ENCODE assay signal across 1 cellular context in the genomic region with DNA sequence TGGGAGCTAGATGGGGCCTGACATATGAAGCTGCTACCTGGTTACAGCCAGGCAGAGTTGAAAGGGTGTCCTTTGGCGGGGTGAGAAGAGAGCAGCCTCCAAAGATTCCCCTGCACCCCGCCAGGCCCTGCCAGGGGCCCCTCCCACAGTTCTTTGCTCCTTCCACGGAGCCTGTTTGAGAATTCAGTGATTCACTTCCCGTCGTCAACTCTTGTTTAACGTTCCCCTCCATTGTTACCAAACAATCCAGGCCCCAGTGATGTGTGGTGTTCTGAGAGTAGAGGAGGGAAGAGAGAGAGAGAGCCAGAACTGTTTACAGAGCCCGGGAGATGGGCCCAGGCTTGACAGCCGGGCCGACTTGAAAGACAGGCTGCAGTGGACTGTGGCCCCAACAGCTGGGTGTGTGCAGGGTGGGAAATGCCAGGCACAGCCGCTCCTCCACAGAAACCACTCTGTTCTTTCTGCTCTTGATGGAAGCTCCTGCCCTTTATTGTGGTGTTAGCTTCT.
TF ChIP-seq lines count a peak whose summit lies in the region.

No MANE protein-coding gene starts in this region.

TF ChIP-seq in HepG2, 621 proteins besides CTCF, POLR2A, EP300 and RAD21 (continued from another document and continues in another):
- TF ChIP-seq, protein P1, sequence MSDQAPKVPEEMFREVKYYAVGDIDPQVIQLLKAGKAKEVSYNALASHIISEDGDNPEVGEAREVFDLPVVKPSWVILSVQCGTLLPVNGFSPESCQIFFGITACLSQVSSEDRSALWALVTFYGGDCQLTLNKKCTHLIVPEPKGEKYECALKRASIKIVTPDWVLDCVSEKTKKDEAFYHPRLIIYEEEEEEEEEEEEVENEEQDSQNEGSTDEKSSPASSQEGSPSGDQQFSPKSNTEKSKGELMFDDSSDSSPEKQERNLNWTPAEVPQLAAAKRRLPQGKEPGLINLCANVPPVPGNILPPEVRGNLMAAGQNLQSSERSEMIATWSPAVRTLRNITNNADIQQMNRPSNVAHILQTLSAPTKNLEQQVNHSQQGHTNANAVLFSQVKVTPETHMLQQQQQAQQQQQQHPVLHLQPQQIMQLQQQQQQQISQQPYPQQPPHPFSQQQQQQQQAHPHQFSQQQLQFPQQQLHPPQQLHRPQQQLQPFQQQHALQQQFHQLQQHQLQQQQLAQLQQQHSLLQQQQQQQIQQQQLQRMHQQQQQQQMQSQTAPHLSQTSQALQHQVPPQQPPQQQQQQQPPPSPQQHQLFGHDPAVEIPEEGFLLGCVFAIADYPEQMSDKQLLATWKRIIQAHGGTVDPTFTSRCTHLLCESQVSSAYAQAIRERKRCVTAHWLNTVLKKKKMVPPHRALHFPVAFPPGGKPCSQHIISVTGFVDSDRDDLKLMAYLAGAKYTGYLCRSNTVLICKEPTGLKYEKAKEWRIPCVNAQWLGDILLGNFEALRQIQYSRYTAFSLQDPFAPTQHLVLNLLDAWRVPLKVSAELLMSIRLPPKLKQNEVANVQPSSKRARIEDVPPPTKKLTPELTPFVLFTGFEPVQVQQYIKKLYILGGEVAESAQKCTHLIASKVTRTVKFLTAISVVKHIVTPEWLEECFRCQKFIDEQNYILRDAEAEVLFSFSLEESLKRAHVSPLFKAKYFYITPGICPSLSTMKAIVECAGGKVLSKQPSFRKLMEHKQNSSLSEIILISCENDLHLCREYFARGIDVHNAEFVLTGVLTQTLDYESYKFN (CRISPR knock-in tag; conservative IDR thresholded peaks at IDR 0.05) = peak; percentile 91
- TF ChIP-seq, protein P2, sequence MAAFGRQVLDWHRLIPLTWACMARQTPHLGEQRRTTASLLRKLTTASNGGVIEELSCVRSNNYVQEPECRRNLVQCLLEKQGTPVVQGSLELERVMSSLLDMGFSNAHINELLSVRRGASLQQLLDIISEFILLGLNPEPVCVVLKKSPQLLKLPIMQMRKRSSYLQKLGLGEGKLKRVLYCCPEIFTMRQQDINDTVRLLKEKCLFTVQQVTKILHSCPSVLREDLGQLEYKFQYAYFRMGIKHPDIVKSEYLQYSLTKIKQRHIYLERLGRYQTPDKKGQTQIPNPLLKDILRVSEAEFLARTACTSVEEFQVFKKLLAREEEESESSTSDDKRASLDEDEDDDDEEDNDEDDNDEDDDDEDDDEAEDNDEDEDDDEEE (CRISPR knock-in tag; IDR thresholded peaks at IDR 0.05) = no peak
- TF ChIP-seq, protein P3, sequence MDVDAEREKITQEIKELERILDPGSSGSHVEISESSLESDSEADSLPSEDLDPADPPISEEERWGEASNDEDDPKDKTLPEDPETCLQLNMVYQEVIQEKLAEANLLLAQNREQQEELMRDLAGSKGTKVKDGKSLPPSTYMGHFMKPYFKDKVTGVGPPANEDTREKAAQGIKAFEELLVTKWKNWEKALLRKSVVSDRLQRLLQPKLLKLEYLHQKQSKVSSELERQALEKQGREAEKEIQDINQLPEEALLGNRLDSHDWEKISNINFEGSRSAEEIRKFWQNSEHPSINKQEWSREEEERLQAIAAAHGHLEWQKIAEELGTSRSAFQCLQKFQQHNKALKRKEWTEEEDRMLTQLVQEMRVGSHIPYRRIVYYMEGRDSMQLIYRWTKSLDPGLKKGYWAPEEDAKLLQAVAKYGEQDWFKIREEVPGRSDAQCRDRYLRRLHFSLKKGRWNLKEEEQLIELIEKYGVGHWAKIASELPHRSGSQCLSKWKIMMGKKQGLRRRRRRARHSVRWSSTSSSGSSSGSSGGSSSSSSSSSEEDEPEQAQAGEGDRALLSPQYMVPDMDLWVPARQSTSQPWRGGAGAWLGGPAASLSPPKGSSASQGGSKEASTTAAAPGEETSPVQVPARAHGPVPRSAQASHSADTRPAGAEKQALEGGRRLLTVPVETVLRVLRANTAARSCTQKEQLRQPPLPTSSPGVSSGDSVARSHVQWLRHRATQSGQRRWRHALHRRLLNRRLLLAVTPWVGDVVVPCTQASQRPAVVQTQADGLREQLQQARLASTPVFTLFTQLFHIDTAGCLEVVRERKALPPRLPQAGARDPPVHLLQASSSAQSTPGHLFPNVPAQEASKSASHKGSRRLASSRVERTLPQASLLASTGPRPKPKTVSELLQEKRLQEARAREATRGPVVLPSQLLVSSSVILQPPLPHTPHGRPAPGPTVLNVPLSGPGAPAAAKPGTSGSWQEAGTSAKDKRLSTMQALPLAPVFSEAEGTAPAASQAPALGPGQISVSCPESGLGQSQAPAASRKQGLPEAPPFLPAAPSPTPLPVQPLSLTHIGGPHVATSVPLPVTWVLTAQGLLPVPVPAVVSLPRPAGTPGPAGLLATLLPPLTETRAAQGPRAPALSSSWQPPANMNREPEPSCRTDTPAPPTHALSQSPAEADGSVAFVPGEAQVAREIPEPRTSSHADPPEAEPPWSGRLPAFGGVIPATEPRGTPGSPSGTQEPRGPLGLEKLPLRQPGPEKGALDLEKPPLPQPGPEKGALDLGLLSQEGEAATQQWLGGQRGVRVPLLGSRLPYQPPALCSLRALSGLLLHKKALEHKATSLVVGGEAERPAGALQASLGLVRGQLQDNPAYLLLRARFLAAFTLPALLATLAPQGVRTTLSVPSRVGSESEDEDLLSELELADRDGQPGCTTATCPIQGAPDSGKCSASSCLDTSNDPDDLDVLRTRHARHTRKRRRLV (CRISPR knock-in tag; IDR thresholded peaks at IDR 0.05) = 0 out of 2 replicates have a peak, but pooled peaks have one; percentile 47
- TF ChIP-seq FOXJ3 (CRISPR knock-in tag; IDR thresholded peaks at IDR 0.05; ENCODE audit: borderline replicate concordance) = peak; percentile 87
- TF ChIP-seq THAP11 (CRISPR knock-in tag; IDR thresholded peaks at IDR 0.05) = peak; percentile 69
- peak; percentile 57 for TF ChIP-seq GABPB1 (CRISPR knock-in tag; IDR thresholded peaks at IDR 0.05)
- peak; percentile 77; the same call in 1 of the 2 replicates for TF ChIP-seq JUND (CRISPR knock-in tag; IDR thresholded peaks at IDR 0.05)
- TF ChIP-seq ZFY (CRISPR knock-in tag; IDR thresholded peaks at IDR 0.05) = peak; percentile 50
- no peak for TF ChIP-seq ZNF10 (CRISPR knock-in tag; IDR thresholded peaks at IDR 0.05; ENCODE audit: borderline replicate concordance, low read depth)
- TF ChIP-seq, protein P4, sequence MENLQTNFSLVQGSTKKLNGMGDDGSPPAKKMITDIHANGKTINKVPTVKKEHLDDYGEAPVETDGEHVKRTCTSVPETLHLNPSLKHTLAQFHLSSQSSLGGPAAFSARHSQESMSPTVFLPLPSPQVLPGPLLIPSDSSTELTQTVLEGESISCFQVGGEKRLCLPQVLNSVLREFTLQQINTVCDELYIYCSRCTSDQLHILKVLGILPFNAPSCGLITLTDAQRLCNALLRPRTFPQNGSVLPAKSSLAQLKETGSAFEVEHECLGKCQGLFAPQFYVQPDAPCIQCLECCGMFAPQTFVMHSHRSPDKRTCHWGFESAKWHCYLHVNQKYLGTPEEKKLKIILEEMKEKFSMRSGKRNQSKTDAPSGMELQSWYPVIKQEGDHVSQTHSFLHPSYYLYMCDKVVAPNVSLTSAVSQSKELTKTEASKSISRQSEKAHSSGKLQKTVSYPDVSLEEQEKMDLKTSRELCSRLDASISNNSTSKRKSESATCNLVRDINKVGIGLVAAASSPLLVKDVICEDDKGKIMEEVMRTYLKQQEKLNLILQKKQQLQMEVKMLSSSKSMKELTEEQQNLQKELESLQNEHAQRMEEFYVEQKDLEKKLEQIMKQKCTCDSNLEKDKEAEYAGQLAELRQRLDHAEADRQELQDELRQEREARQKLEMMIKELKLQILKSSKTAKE (CRISPR knock-in tag; IDR thresholded peaks at IDR 0.05; ENCODE audit: borderline replicate concordance) = peak; percentile 90
- no peak; the same call in 1 of the 2 replicates for TF ChIP-seq PITX1 (CRISPR knock-in tag; IDR thresholded peaks at IDR 0.05)
- peak; percentile 72 for TF ChIP-seq HNRNPLL (IDR thresholded peaks at IDR 0.05; ENCODE audit: low read depth, low read length, poor library complexity, severe bottlenecking)
- no peak; the same call in 1 of the 2 replicates for TF ChIP-seq ZNF441 (CRISPR knock-in tag; IDR thresholded peaks at IDR 0.05; ENCODE audit: borderline replicate concordance)
- TF ChIP-seq PCBP2 (optimal IDR thresholded peaks at IDR 0.05; ENCODE audit: low read depth, low read length, poor library complexity, severe bottlenecking) = no peak
- TF ChIP-seq, protein P5, sequence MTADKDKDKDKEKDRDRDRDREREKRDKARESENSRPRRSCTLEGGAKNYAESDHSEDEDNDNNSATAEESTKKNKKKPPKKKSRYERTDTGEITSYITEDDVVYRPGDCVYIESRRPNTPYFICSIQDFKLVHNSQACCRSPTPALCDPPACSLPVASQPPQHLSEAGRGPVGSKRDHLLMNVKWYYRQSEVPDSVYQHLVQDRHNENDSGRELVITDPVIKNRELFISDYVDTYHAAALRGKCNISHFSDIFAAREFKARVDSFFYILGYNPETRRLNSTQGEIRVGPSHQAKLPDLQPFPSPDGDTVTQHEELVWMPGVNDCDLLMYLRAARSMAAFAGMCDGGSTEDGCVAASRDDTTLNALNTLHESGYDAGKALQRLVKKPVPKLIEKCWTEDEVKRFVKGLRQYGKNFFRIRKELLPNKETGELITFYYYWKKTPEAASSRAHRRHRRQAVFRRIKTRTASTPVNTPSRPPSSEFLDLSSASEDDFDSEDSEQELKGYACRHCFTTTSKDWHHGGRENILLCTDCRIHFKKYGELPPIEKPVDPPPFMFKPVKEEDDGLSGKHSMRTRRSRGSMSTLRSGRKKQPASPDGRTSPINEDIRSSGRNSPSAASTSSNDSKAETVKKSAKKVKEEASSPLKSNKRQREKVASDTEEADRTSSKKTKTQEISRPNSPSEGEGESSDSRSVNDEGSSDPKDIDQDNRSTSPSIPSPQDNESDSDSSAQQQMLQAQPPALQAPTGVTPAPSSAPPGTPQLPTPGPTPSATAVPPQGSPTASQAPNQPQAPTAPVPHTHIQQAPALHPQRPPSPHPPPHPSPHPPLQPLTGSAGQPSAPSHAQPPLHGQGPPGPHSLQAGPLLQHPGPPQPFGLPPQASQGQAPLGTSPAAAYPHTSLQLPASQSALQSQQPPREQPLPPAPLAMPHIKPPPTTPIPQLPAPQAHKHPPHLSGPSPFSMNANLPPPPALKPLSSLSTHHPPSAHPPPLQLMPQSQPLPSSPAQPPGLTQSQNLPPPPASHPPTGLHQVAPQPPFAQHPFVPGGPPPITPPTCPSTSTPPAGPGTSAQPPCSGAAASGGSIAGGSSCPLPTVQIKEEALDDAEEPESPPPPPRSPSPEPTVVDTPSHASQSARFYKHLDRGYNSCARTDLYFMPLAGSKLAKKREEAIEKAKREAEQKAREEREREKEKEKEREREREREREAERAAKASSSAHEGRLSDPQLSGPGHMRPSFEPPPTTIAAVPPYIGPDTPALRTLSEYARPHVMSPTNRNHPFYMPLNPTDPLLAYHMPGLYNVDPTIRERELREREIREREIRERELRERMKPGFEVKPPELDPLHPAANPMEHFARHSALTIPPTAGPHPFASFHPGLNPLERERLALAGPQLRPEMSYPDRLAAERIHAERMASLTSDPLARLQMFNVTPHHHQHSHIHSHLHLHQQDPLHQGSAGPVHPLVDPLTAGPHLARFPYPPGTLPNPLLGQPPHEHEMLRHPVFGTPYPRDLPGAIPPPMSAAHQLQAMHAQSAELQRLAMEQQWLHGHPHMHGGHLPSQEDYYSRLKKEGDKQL (CRISPR knock-in tag; IDR thresholded peaks at IDR 0.05; ENCODE audit: low read depth) = 0 out of 2 replicates have a peak, but pooled peaks have one; percentile 59
- no peak; the same call in 1 of the 2 replicates for TF ChIP-seq ZKSCAN1 (IDR thresholded peaks at IDR 0.05; ENCODE audit: low read length)
- TF ChIP-seq, protein P6, sequence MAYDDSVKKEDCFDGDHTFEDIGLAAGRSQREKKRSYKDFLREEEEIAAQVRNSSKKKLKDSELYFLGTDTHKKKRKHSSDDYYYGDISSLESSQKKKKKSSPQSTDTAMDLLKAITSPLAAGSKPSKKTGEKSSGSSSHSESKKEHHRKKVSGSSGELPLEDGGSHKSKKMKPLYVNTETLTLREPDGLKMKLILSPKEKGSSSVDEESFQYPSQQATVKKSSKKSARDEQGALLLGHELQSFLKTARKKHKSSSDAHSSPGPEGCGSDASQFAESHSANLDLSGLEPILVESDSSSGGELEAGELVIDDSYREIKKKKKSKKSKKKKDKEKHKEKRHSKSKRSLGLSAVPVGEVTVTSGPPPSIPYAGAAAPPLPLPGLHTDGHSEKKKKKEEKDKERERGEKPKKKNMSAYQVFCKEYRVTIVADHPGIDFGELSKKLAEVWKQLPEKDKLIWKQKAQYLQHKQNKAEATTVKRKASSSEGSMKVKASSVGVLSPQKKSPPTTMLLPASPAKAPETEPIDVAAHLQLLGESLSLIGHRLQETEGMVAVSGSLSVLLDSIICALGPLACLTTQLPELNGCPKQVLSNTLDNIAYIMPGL (CRISPR knock-in tag; IDR thresholded peaks at IDR 0.05; ENCODE audit: borderline replicate concordance in 1 of 2, low read depth in 1 of 2) = peak in 1 of 2 experiments; percentile 52; a peak in 1 of 4 replicates
- TF ChIP-seq GATA4 (IDR thresholded peaks at IDR 0.05; ENCODE audit: borderline replicate concordance, low read depth) = no peak
- TF ChIP-seq HDAC2 (CRISPR knock-in tag; IDR thresholded peaks at IDR 0.05) = peak; percentile 97
- TF ChIP-seq, protein P7, sequence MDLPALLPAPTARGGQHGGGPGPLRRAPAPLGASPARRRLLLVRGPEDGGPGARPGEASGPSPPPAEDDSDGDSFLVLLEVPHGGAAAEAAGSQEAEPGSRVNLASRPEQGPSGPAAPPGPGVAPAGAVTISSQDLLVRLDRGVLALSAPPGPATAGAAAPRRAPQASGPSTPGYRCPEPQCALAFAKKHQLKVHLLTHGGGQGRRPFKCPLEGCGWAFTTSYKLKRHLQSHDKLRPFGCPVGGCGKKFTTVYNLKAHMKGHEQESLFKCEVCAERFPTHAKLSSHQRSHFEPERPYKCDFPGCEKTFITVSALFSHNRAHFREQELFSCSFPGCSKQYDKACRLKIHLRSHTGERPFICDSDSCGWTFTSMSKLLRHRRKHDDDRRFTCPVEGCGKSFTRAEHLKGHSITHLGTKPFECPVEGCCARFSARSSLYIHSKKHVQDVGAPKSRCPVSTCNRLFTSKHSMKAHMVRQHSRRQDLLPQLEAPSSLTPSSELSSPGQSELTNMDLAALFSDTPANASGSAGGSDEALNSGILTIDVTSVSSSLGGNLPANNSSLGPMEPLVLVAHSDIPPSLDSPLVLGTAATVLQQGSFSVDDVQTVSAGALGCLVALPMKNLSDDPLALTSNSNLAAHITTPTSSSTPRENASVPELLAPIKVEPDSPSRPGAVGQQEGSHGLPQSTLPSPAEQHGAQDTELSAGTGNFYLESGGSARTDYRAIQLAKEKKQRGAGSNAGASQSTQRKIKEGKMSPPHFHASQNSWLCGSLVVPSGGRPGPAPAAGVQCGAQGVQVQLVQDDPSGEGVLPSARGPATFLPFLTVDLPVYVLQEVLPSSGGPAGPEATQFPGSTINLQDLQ (CRISPR knock-in tag; IDR thresholded peaks at IDR 0.05) = 0 out of 2 replicates have a peak, but pooled peaks have one; percentile 23
- TF ChIP-seq ZNF138 (CRISPR knock-in tag; IDR thresholded peaks at IDR 0.05; ENCODE audit: low read depth) = no peak
- TF ChIP-seq, protein P8, sequence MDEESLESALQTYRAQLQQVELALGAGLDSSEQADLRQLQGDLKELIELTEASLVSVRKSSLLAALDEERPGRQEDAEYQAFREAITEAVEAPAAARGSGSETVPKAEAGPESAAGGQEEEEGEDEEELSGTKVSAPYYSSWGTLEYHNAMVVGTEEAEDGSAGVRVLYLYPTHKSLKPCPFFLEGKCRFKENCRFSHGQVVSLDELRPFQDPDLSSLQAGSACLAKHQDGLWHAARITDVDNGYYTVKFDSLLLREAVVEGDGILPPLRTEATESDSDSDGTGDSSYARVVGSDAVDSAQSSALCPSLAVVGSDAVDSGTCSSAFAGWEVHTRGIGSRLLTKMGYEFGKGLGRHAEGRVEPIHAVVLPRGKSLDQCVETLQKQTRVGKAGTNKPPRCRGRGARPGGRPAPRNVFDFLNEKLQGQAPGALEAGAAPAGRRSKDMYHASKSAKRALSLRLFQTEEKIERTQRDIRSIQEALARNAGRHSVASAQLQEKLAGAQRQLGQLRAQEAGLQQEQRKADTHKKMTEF (CRISPR knock-in tag; IDR thresholded peaks at IDR 0.05) = peak; percentile 77; the same call in 1 of the 2 replicates
- TF ChIP-seq ZSCAN30 (CRISPR knock-in tag; IDR thresholded peaks at IDR 0.05) = 0 out of 2 replicates have a peak, but pooled peaks have one; percentile 46
